Comparison of ENCODE assay signal across 21 cellular contexts in genomic region chr16:11691235-11691634, GRCh38.
"Had no signal": no experiment of that assay in that cellular context is flagged by ENCODE, and none has a peak within 500 bp of the region (broad histone marks: within the 10 kb centered on the region; RNA-seq: fewer than 3 reads in every experiment).

No MANE protein-coding gene starts in this region.

- DNase-seq: activated CD4-positive, alpha-beta memory T cell treated with anti-CD3 and anti-CD28 coated beads for 36 hours; activated CD4-positive, alpha-beta T cell treated with anti-CD3 and anti-CD28 coated beads for 4 hours; activated naive CD4-positive, alpha-beta T cell; activated T-cell treated with anti-CD3 and anti-CD28 coated beads, Interleukin-2, amount 50 U/mL, for 1 hour; body of pancreas; central memory CD4-positive, alpha-beta T cell; colonic mucosa; hypothalamus; left colon; lower lobe of right lung; nephron progenitor cell; nucleus accumbens; spleen; stimulated activated CD4-positive, alpha-beta T cell treated with anti-CD3 and anti-CD28 coated beads, Interleukin-4, amount 100 ng/mL, for 4 hours; stimulated activated naive CD4-positive, alpha-beta T cell treated with Interleukin-2 at 50 U/mL for 16 hours; T-helper 2 cell; tibial artery had no signal

- H3K27me3 Mint-ChIP-seq: activated CD4-positive, alpha-beta memory T cell treated with anti-CD3 and anti-CD28 coated beads for 36 hours; activated T-helper 17 cell treated with anti-CD3 and anti-CD28 coated beads, Interleukin-2, amount 50 U/mL, for 72 hours had no signal

- FAIRE-seq: frontal cortex had no signal

- H3K27ac Mint-ChIP-seq: activated CD4-positive, alpha-beta memory T cell treated with anti-CD3 and anti-CD28 coated beads for 36 hours; activated T-helper 17 cell treated with anti-CD3 and anti-CD28 coated beads, Interleukin-2, amount 50 U/mL, for 72 hours; mesothelial cell of epicardium; nephron progenitor cell; WTC11 had no signal

- ATAC-seq: activated T-helper 17 cell treated with anti-CD3 and anti-CD28 coated beads, Interleukin-2, amount 50 U/mL, for 72 hours; body of pancreas; left colon; lower lobe of right lung; WTC11 had no signal

- H3K4me3 ChIP-seq: body of pancreas, colonic mucosa, lower lobe of right lung, spleen, tibial artery had no signal

- H3K4me1 Mint-ChIP-seq: WTC11 had no signal

- H3K4me3 Mint-ChIP-seq: activated CD4-positive, alpha-beta memory T cell treated with anti-CD3 and anti-CD28 coated beads for 36 hours; activated T-helper 17 cell treated with anti-CD3 and anti-CD28 coated beads, Interleukin-2, amount 50 U/mL, for 72 hours; mesothelial cell of epicardium; nephron progenitor cell; WTC11 had no signal

- H3K27ac ChIP-seq: colonic mucosa, lower lobe of right lung, tibial artery had no signal

- H3K27me3 ChIP-seq: body of pancreas, colonic mucosa, spleen, tibial artery had no signal

- H3K9me3 Mint-ChIP-seq: activated CD4-positive, alpha-beta memory T cell treated with anti-CD3 and anti-CD28 coated beads for 36 hours; activated T-helper 17 cell treated with anti-CD3 and anti-CD28 coated beads, Interleukin-2, amount 50 U/mL, for 72 hours; mesothelial cell of epicardium; nephron progenitor cell; WTC11 had no signal

- H3K9me3 ChIP-seq: body of pancreas, colonic mucosa, lower lobe of right lung, spleen, tibial artery had no signal

- H3K4me1 ChIP-seq: colonic mucosa had no signal
